In the genomic region with DNA sequence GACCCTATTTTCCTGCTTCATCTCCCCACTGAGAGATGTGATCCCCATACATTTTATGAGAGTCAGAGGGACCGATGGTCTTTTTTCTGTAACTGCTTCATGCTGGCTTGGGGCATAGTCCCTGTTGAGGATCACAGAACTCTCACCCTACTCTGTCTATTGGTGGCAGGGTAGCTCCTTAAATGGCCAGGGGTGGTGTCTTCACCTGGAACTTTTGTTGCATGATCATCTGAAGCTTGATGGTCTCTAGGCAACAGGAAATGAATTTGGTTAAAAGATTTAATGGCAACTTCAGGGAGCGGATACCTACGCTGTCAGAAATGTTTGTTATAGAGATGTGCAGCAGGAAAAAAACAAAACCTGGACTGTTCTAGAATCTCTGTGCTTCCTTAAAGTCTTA, we compare ENCODE assay signal across 18 cellular contexts.
DNase-seq lines count a peak whose midpoint lies in the region; TF ChIP-seq lines count a peak whose summit lies in the region.
"Had no signal": no experiment of that assay in that cellular context is flagged by ENCODE, and none has a peak within 500 bp of the region (broad histone marks: within the 10 kb centered on the region; RNA-seq: fewer than 3 reads in every experiment).

No MANE protein-coding gene starts in this region.

- H2AFZ ChIP-seq in Loucy (ENCODE audit: low read length): no peak overlapping the region
- H2AFZ ChIP-seq in PC-9: no peak overlapping the region

- H3K79me2 ChIP-seq in DOHH2 (ENCODE audit: control insufficient read depth, low read length) (no peaks in the 10 kb centered on the region), Loucy (ENCODE audit: insufficient read depth, low read length) (no peaks in the 10 kb centered on the region), PC-9 (ENCODE audit: low read depth) (no peaks in the 10 kb centered on the region)

- H4K20me1 ChIP-seq in DOHH2 (ENCODE audit: control insufficient read depth, insufficient read depth, low read depth, low read length): no peaks in the 10 kb centered on the region
- no peaks in the 10 kb centered on the region for H4K20me1 ChIP-seq in Loucy (ENCODE audit: insufficient read depth, low read length, poor library complexity, severe bottlenecking)
- H4K20me1 ChIP-seq in PC-9 (ENCODE audit: insufficient read depth): no peaks in the 10 kb centered on the region

- CTCF ChIA-PET in PC-9 (lab: Charles Lee): interaction anchor here (0.6 kb wide), 2 partner anchors 105 to 378 kb away, joined by 3 read pairs; no protein-coding TSS in a partner anchor

- peaks cover 11% of the 10 kb centered on the region for H3K4me1 ChIP-seq in DOHH2 (ENCODE audit: control insufficient read depth, low read length)
- H3K4me1 ChIP-seq in Loucy (ENCODE audit: insufficient read depth, low read length, poor library complexity, severe bottlenecking): no peaks in the 10 kb centered on the region
- H3K4me1 ChIP-seq in PC-9 (replicated peaks; ENCODE audit: insufficient read depth): no peaks in the 10 kb centered on the region
- H3K4me1 ChIP-seq: adrenal gland, tibial nerve had no signal

- H3K27ac ChIP-seq in DOHH2 (ENCODE audit: low read depth, low read length): no peak overlapping the region
- H3K27ac ChIP-seq in PC-9: no peak overlapping the region
- H3K27ac ChIP-seq: adrenal gland, gastrocnemius medialis, RWPE1, tibial nerve had no signal

- intact Hi-C loops in PC-9 (cut with micrococcal nuclease; ENCODE audit: unreplicated experiment): loop anchor here (5.0 to 10.0 kb wide), 3 partner anchors 105 to 1328 kb away; partner anchors contain the start of genes AK3 and SLC1A1

- H3K36me3 ChIP-seq in DOHH2 (ENCODE audit: control insufficient read depth, low read length) (no peaks in the 10 kb centered on the region), Loucy (ENCODE audit: insufficient read depth, low read length) (no peaks in the 10 kb centered on the region), PC-9 (ENCODE audit: low read depth) (no peaks in the 10 kb centered on the region)
- H3K36me3 ChIP-seq: adrenal gland, gastrocnemius medialis, tibial nerve had no signal

- peak; percentile 28 for TF ChIP-seq CTCF in DOHH2 (IDR thresholded peaks at IDR 0.05; ENCODE audit: low read depth, low read length, poor library complexity, severe bottlenecking)
- peak; percentile 8 for TF ChIP-seq CTCF in GM20000 (IDR thresholded peaks at IDR 0.05; ENCODE audit: extremely low read depth, missing control alignments)
- TF ChIP-seq CTCF in Loucy (conservative IDR thresholded peaks at IDR 0.05; ENCODE audit: low read length): peak; percentile 38
- TF ChIP-seq CTCF in PC-9 (conservative IDR thresholded peaks at IDR 0.05): no peak; the same call in 1 of the 2 replicates

- no TSS peak for BruUV-seq in PC-9 (replicated peaks; lab: Mats Ljungman, UMichigan)

- POLR2A ChIA-PET in PC-9 (lab: Charles Lee; ENCODE audit: unreplicated experiment): no interaction called here

- no peak overlapping the region for H3K9ac ChIP-seq in Loucy (ENCODE audit: low read depth, low read length, poor library complexity, severe bottlenecking)

- H3K9me3 ChIP-seq in DOHH2 (ENCODE audit: control insufficient read depth, insufficient read depth, low read length): no peaks in the 10 kb centered on the region
- no peaks in the 10 kb centered on the region for H3K9me3 ChIP-seq in Loucy (ENCODE audit: insufficient read depth, low read depth, low read length)
- no peaks in the 10 kb centered on the region for H3K9me3 ChIP-seq in PC-9 (ENCODE audit: insufficient read depth, low read depth)
- H3K9me3 ChIP-seq: adrenal gland, gastrocnemius medialis, tibial nerve had no signal

- H3K4me3 ChIP-seq in DOHH2 (ENCODE audit: low read length) (no peak overlapping the region), Loucy (ENCODE audit: low read length, poor library complexity, severe bottlenecking) (no peak overlapping the region), PC-9 (no peak overlapping the region)
- H3K4me3 ChIP-seq: adrenal gland, gastrocnemius medialis, tibial nerve had no signal

- H3K27me3 ChIP-seq in DOHH2 (ENCODE audit: control insufficient read depth, low read length) (no peaks in the 10 kb centered on the region), Loucy (ENCODE audit: insufficient read depth, low read length, poor library complexity, severe bottlenecking) (peaks cover 7% of the 10 kb centered on the region), PC-9 (ENCODE audit: insufficient read depth, low read depth) (no peaks in the 10 kb centered on the region)
- H3K27me3 ChIP-seq: adrenal gland, gastrocnemius medialis, tibial nerve had no signal

- 0 out of 2 replicates have a peak overlapping the region, but pooled peaks have one; percentile 7 for H3K4me2 ChIP-seq in DOHH2 (ENCODE audit: low read length)
- H3K4me2 ChIP-seq in Loucy (ENCODE audit: low read depth, low read length, poor library complexity, severe bottlenecking): no peak overlapping the region
- no peak overlapping the region for H3K4me2 ChIP-seq in PC-9

- H3K9me2 ChIP-seq in DOHH2 (replicated peaks; ENCODE audit: control insufficient read depth, low read length): no peaks in the 10 kb centered on the region
- no peaks in the 10 kb centered on the region for H3K9me2 ChIP-seq in Loucy (replicated peaks; ENCODE audit: low read depth, low read length)
- no peaks in the 10 kb centered on the region for H3K9me2 ChIP-seq in PC-9 (ENCODE audit: insufficient read depth)

- H3F3A ChIP-seq in DOHH2 (ENCODE audit: control insufficient read depth, insufficient read depth) (no peaks in the 10 kb centered on the region), Loucy (ENCODE audit: low read depth) (no peaks in the 10 kb centered on the region), PC-9 (ENCODE audit: insufficient read depth, low read depth) (no peaks in the 10 kb centered on the region)

- DNase-seq in GM20000 (ENCODE audit: low spot score) (no peak), dermis blood vessel endothelial cell (peak; percentile 26), PC-9 (no peak), epidermal melanocyte (ENCODE audit: insufficient read length, low spot score) (no peak)
- DNase-seq in activated effector memory CD4-positive, alpha-beta T cell treated with Interleukin-2 at 50 U/mL for 16 hours: no peak
- no peak for DNase-seq in activated CD4-positive, CD25-positive, alpha-beta regulatory T cell (lab: John Stamatoyannopoulos, UW)
- DNase-seq: activated CD4-positive, alpha-beta T cell treated with anti-CD3 and anti-CD28 coated beads for 48 hours; activated T-cell treated with anti-CD3 and anti-CD28 coated beads, Interleukin-2, amount 50 U/mL, for 4 hours; adrenal gland; gastrocnemius medialis; HFFc6; NCI-H1930; NCI-H524 treated with DMSO at 0.1 percent for 48 hours; stimulated activated CD4-positive, alpha-beta T cell treated with anti-CD3 and anti-CD28 coated beads, Interleukin-4, amount 100 ng/mL, for 24 hours had no signal
